Comparison of ENCODE assay signal across 21 cellular contexts in the genomic region with DNA sequence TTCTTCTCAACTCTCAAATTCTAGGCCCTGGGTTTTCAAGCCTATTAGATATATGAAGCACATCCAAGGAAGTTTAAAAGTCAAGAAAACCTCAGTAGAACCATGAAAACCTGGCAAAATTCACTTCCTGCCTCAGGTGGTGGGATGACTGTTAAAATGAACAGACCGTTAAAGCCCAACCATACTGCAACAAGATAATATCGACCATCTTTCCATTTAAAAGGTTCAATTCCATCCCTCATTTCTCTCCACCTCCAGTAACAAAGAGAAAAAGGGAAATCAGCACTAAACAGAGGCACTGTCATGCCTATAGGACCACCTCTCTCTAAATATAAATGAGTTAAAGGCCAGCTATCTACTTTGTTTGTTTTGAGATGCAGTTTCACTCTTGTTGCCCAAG. TPM values are rescaled to one million over a fixed set of nuclear protein-coding genes. Genes with fewer than 3 reads are reported as not detected.
DNase-seq lines count a peak whose midpoint lies in the region; ATAC-seq and TF ChIP-seq lines count a peak whose summit lies in the region.
"Had no signal": no experiment of that assay in that cellular context is flagged by ENCODE, and none has a peak within 500 bp of the region (broad histone marks: within the 10 kb centered on the region; RNA-seq: fewer than 3 reads in every experiment).

No MANE protein-coding gene starts in this region.

- H3K4me1 ChIP-seq in heart right ventricle (peaks cover 2 to 32% (median 23%) of the 10 kb centered on the region in 9 donors), neutrophil (ENCODE audit: control insufficient read depth in 1 of 2, insufficient read depth in 1 of 2, low read depth in 1 of 2, low read length in 1 of 2) (peaks cover 9 to 12% of the 10 kb centered on the region in 2 experiments), uterus (no peaks in the 10 kb centered on the region)

- H3K27ac Mint-ChIP-seq in effector memory CD8-positive, alpha-beta T cell, result peak overlapping the region; percentile 59 to 69
- H3K27ac Mint-ChIP-seq: mesothelial cell of epicardium, T-cell had no signal

- ATAC-seq in heart right ventricle, result no peak
- no peak for ATAC-seq in Right ventricle myocardium superior (ENCODE audit: poor library complexity)
- no peak for ATAC-seq in effector memory CD8-positive, alpha-beta T cell (replicated peaks)
- ATAC-seq: T-cell had no signal

- DNase-seq in heart right ventricle, result no peak
- DNase-seq in Right ventricle myocardium superior, result no peak
- DNase-seq in effector memory CD8-positive, alpha-beta T cell, result no peak
- no peak for DNase-seq in uterus
- no peak for DNase-seq in stimulated activated naive CD4-positive, alpha-beta T cell treated with Interleukin-2 at 50 U/mL for 16 hours (lab: John Stamatoyannopoulos, UW)
- DNase-seq in NCI-H446 (lab: John Stamatoyannopoulos, UW), result no peak
- DNase-seq in NCI-H2227 (lab: John Stamatoyannopoulos, UW; ENCODE audit: unreplicated experiment), result no peak
- DNase-seq: ACHN; activated CD4-positive, CD25-positive, alpha-beta regulatory T cell; activated effector memory CD4-positive, alpha-beta T cell treated with anti-CD3 and anti-CD28 coated beads, Interleukin-2, amount 50 U/mL, for 16 hours; CD4-positive, alpha-beta memory T cell; cortex of kidney; islet precursor cell; Kasumi-1; NCI-H1105 treated with DMSO at 0.1 percent for 48 hours; RPMI8226; stimulated activated CD4-positive, alpha-beta T cell treated with anti-CD3 and anti-CD28 coated beads, Interleukin-4, amount 100 ng/mL, for 24 hours; stimulated activated CD8-positive, alpha-beta memory T cell treated with anti-CD3 and anti-CD28 coated beads, Interleukin-4, amount 100 ng/mL, for 48 hours; T-cell had no signal

- WGBS in heart right ventricle, 2 donors, result 73 to 79% methylated on average over 2 of the region's 2 CpGs

- no peak for TF ChIP-seq POLR2A in uterus (IDR thresholded peaks at IDR 0.05)

- no peak overlapping the region for H3K4me3 Mint-ChIP-seq in effector memory CD8-positive, alpha-beta T cell
- H3K4me3 Mint-ChIP-seq: CD4-positive, alpha-beta memory T cell; mesothelial cell of epicardium; T-cell had no signal

- intact Hi-C loops in heart right ventricle (cut with DNase I), result loop anchor here in 1 of 10 donors (10.0 kb wide), 1 partner anchor 60 kb away; the partner anchor contains the start of gene CYP1A1
- intact Hi-C loops in Right ventricle myocardium superior (cut with DNase I), result no loop called here
- intact Hi-C loops in uterus (cut with DNase I; ENCODE audit: low total_unique reads), result no loop called here

- H3K27me3 ChIP-seq in heart right ventricle (no peaks in the 10 kb centered on the region), neutrophil (no peaks in the 10 kb centered on the region), uterus (no peaks in the 10 kb centered on the region)

- no peaks in the 10 kb centered on the region for H3K9me3 ChIP-seq in heart right ventricle
- no peaks in the 10 kb centered on the region for H3K9me3 ChIP-seq in neutrophil
- H3K9me3 ChIP-seq in uterus, result no peaks in the 10 kb centered on the region

- no peak for TF ChIP-seq CTCF in heart right ventricle (IDR thresholded peaks at IDR 0.05)
- no peak for TF ChIP-seq CTCF in neutrophil (IDR thresholded peaks at IDR 0.05)
- TF ChIP-seq CTCF in uterus (IDR thresholded peaks at IDR 0.05), result no peak

- peak overlapping the region in 7 of 10 donors; percentile 8 to 76 (median 48) for H3K27ac ChIP-seq in heart right ventricle
- H3K27ac ChIP-seq in neutrophil, result peak overlapping the region; percentile 46
- peak overlapping the region; percentile 17 to 32 for H3K27ac ChIP-seq in uterus

- H3K27me3 Mint-ChIP-seq in effector memory CD8-positive, alpha-beta T cell, result no peaks in the 10 kb centered on the region
- H3K27me3 Mint-ChIP-seq: CD4-positive, alpha-beta memory T cell; T-cell had no signal

- H3K36me3 ChIP-seq in heart right ventricle (peaks cover 0 to 34% (median 0%) of the 10 kb centered on the region in 9 donors), neutrophil (peaks cover 4% of the 10 kb centered on the region), uterus (no peaks in the 10 kb centered on the region)

- no peak overlapping the region for H3K4me3 ChIP-seq in heart right ventricle
- no peak overlapping the region for H3K4me3 ChIP-seq in neutrophil (ENCODE audit: low read depth in 1 of 2, low read length in 1 of 2)
- no peak overlapping the region for H3K4me3 ChIP-seq in uterus

- H3K36me3 Mint-ChIP-seq in effector memory CD8-positive, alpha-beta T cell (ENCODE audit: insufficient read depth), result peaks cover 18% of the 10 kb centered on the region

- no peaks in the 10 kb centered on the region for H3K9me3 Mint-ChIP-seq in effector memory CD8-positive, alpha-beta T cell
- H3K9me3 Mint-ChIP-seq: CD4-positive, alpha-beta memory T cell; mesothelial cell of epicardium; T-cell had no signal

- H3K4me1 Mint-ChIP-seq in effector memory CD8-positive, alpha-beta T cell (ENCODE audit: low read depth in 2 of 2), result peaks cover 8 to 27% of the 10 kb centered on the region in 2 donors
- H3K4me1 Mint-ChIP-seq: mesothelial cell of epicardium had no signal

RNA-seq across cellular contexts. Expression of gene EDC3, which starts 31.2 kb away (rescaled TPM):
- 10 to 100 TPM; 14.4 to 18.1 (median 15.8) TPM for total RNA-seq in heart right ventricle
- polyA plus RNA-seq in heart right ventricle, result 10 to 100 TPM; 10.4 to 11.9 TPM
- 14.4 TPM for total RNA-seq in Right ventricle myocardium superior
- total RNA-seq in uterus, result 10 to 100 TPM in 2 of 4 donors, 1 to 10 TPM in 2; 8.7 to 40.6 (median 17.9) TPM

RNA-seq across cellular contexts. Expression of gene CLK3, which starts 49.0 kb away (rescaled TPM):
- 10 to 100 TPM; 40.2 to 52.1 (median 45.2) TPM for total RNA-seq in heart right ventricle
- 10 to 100 TPM; 27.7 to 73.6 TPM for polyA plus RNA-seq in heart right ventricle
- 44.0 TPM for total RNA-seq in Right ventricle myocardium superior
- 10 to 100 TPM; 33.0 to 90.4 (median 84.2) TPM for total RNA-seq in uterus
